3 cellular contexts compared by ENCODE assay signal in the genomic region with DNA sequence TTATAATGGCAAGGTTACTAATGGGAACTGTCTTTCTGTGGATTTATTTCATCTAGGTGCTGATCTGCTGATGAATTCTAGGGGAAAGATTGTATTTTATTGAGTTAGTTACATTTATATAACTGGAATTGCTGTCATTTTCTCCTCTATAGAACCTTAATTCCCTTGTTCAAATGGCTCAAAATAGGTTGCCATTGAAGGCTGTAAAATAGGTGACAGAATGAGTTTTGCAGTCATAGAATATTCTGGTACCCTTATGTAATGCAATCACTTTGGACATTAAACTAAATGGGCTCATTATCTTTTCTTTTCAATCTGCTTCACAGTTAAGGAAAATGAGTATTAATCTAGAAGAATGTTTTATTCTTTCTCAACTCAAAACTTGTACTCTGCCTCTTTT.
"Had no signal": no experiment of that assay in that cellular context is flagged by ENCODE, and none has a peak within 500 bp of the region (broad histone marks: within the 10 kb centered on the region; RNA-seq: fewer than 3 reads in every experiment).

No MANE protein-coding gene starts in this region.

- H3K4me3 ChIP-seq: K562 had no signal

- H3K27ac ChIP-seq: HL-60 had no signal

- DNase-seq: IMR-90 had no signal
